21 cellular contexts compared by ENCODE assay signal in genomic region chr7:97015787-97016391, GRCh38. TPM values are rescaled to one million over a fixed set of nuclear protein-coding genes. Genes with fewer than 3 reads are reported as not detected.
DNase-seq lines count a peak whose midpoint lies in the region; ATAC-seq and TF ChIP-seq lines count a peak whose summit lies in the region.
"Had no signal": no experiment of that assay in that cellular context is flagged by ENCODE, and none has a peak within 500 bp of the region (broad histone marks: within the 10 kb centered on the region; RNA-seq: fewer than 3 reads in every experiment).

No MANE protein-coding gene starts in this region.

- peaks cover 12 to 22% of the 10 kb centered on the region in 2 donors for H3K4me1 Mint-ChIP-seq in stimulated activated naive B cell treated with anti-CD40 and anti-IgM and Interleukin-4, amounts not matched to agents 10 μg/mL and 1 μg/mL and 100 μg/mL, for 72 hours
- H3K4me1 Mint-ChIP-seq: activated naive CD4-positive, alpha-beta T cell treated with anti-CD3 and anti-CD28 coated beads, Interleukin-2, amount 10 ng/mL, durations not matched to agents 7 days and 5 days had no signal

- H3K4me3 ChIP-seq in PC-3 (ENCODE audit: low read length), result peak overlapping the region; percentile 65
- H3K4me3 ChIP-seq: heart left ventricle, ovary, upper lobe of left lung had no signal

- intact Hi-C loops in PC-3 (cut with micrococcal nuclease), result no loop called here

- no peaks in the 10 kb centered on the region for H3K79me2 ChIP-seq in PC-3 (ENCODE audit: low read length)

- peak overlapping the region; percentile 85 for H3K4me2 ChIP-seq in PC-3 (ENCODE audit: low read length)

- H3K27ac ChIP-seq in PC-3 (ENCODE audit: low read length), result no peak overlapping the region
- H3K27ac ChIP-seq: heart left ventricle, ovary, upper lobe of left lung had no signal

- BruUV-seq in PC-3 (replicated peaks; lab: Mats Ljungman, UMichigan), result no TSS peak

- H3K4me3 Mint-ChIP-seq in stimulated activated naive B cell treated with anti-CD40 and anti-IgM and Interleukin-4, amounts not matched to agents 10 μg/mL and 1 μg/mL and 100 μg/mL, for 72 hours, result no peak overlapping the region
- H3K4me3 Mint-ChIP-seq: activated naive CD4-positive, alpha-beta T cell treated with anti-CD3 and anti-CD28 coated beads, Interleukin-2, amount 10 ng/mL, durations not matched to agents 7 days and 5 days; dendritic cell treated with granulocyte-macrophage colony-stimulating factor and Interleukin-4, amounts not matched to agents 40 ng/mL and 50 ng/mL, for 4 days had no signal

- POLR2A ChIA-PET in PC-3 (lab: Charles Lee; ENCODE audit: unreplicated experiment), result no interaction called here

- no peaks in the 10 kb centered on the region for H4K20me1 ChIP-seq in PC-3 (ENCODE audit: low read length)

- H3F3A ChIP-seq in PC-3 (ENCODE audit: low read length, unreplicated experiment), result no peaks in the 10 kb centered on the region

- H3K27me3 ChIP-seq in PC-3 (ENCODE audit: low read length), result peaks cover 49% of the 10 kb centered on the region
- H3K27me3 ChIP-seq: ovary had no signal

- DNase-seq in NCI-H146 treated with DMSO at 0.1 percent for 48 hours (lab: John Stamatoyannopoulos, UW; ENCODE audit: unreplicated experiment) (peak; percentile 91), NCI-H146 (lab: John Stamatoyannopoulos, UW) (no peak), PC-3 (peak; percentile 5), fibroblast of peridontal ligament (ENCODE audit: extremely low read depth) (peak; percentile 77), NCI-H128 (lab: John Stamatoyannopoulos, UW; ENCODE audit: unreplicated experiment) (no peak)
- no peak for DNase-seq in stimulated activated naive B cell treated with anti-CD40 and anti-IgM and Interleukin-4, amounts not matched to agents 10 μg/mL and 1 μg/mL and 100 μg/mL, for 72 hours
- no peak for DNase-seq in activated CD4-positive, alpha-beta T cell treated with anti-CD3 and anti-CD28 coated beads, Interleukin-2, amount 50 U/mL, for 1 hour
- DNase-seq: activated CD4-positive, alpha-beta T cell treated with anti-CD3 and anti-CD28 coated beads for 1 hour; activated naive CD4-positive, alpha-beta T cell treated with anti-CD3 and anti-CD28 coated beads, Interleukin-2, amount 10 ng/mL, durations not matched to agents 7 days and 5 days; heart left ventricle; KG1; NCI-H1694 treated with DMSO at 0.1 percent for 48 hours; ovary; T-helper 2 cell had no signal

- no peaks in the 10 kb centered on the region for H3K9me2 ChIP-seq in PC-3 (replicated peaks; ENCODE audit: low read length)

- no peak overlapping the region for H3K9ac ChIP-seq in PC-3 (ENCODE audit: low read length)

- no peaks in the 10 kb centered on the region for H3K36me3 ChIP-seq in PC-3 (ENCODE audit: low read depth, low read length)
- H3K36me3 ChIP-seq: heart left ventricle, ovary, upper lobe of left lung had no signal

- CTCF ChIA-PET in PC-3 (lab: Charles Lee), result interaction anchor here (0.6 kb wide), 1 partner anchor 49 kb away, joined by 4 read pairs; no protein-coding TSS in a partner anchor

- peaks cover 88 to 98% of the 10 kb centered on the region in 2 donors for H3K27me3 Mint-ChIP-seq in stimulated activated naive B cell treated with anti-CD40 and anti-IgM and Interleukin-4, amounts not matched to agents 10 μg/mL and 1 μg/mL and 100 μg/mL, for 72 hours

- peaks cover 2 to 4% of the 10 kb centered on the region in 2 donors for H3K36me3 Mint-ChIP-seq in stimulated activated naive B cell treated with anti-CD40 and anti-IgM and Interleukin-4, amounts not matched to agents 10 μg/mL and 1 μg/mL and 100 μg/mL, for 72 hours

- H2AFZ ChIP-seq in PC-3 (ENCODE audit: low read length), result peak overlapping the region; percentile 53

- no peaks in the 10 kb centered on the region for H3K9me3 Mint-ChIP-seq in stimulated activated naive B cell treated with anti-CD40 and anti-IgM and Interleukin-4, amounts not matched to agents 10 μg/mL and 1 μg/mL and 100 μg/mL, for 72 hours
- H3K9me3 Mint-ChIP-seq: activated naive CD4-positive, alpha-beta T cell treated with anti-CD3 and anti-CD28 coated beads, Interleukin-2, amount 10 ng/mL, durations not matched to agents 7 days and 5 days; dendritic cell treated with granulocyte-macrophage colony-stimulating factor and Interleukin-4, amounts not matched to agents 40 ng/mL and 50 ng/mL, for 4 days had no signal

- peaks cover 6% of the 10 kb centered on the region; the same call in 1 of the 2 replicates for H3K4me1 ChIP-seq in PC-3 (ENCODE audit: insufficient read depth, low read length)

- no peak for TF ChIP-seq CTCF in PC-3 (conservative IDR thresholded peaks at IDR 0.05; ENCODE audit: low read depth, low read length)

- no peaks in the 10 kb centered on the region for H3K9me3 ChIP-seq in PC-3 (ENCODE audit: low read length)
- H3K9me3 ChIP-seq: heart left ventricle, ovary, upper lobe of left lung had no signal

- ATAC-seq in PC-3 (peak; percentile 13; the same call in 1 of the 2 replicates), HG03469 (IDR thresholded peaks at IDR 0.05; ENCODE audit: unreplicated experiment) (no peak)
- ATAC-seq in stimulated activated naive B cell treated with anti-CD40 and anti-IgM and Interleukin-4, amounts not matched to agents 10 μg/mL and 1 μg/mL and 100 μg/mL, for 72 hours (replicated peaks), result no peak

- H3K27ac Mint-ChIP-seq in stimulated activated naive B cell treated with anti-CD40 and anti-IgM and Interleukin-4, amounts not matched to agents 10 μg/mL and 1 μg/mL and 100 μg/mL, for 72 hours, result peak overlapping the region; percentile 31
- H3K27ac Mint-ChIP-seq: activated naive CD4-positive, alpha-beta T cell treated with anti-CD3 and anti-CD28 coated beads, Interleukin-2, amount 10 ng/mL, durations not matched to agents 7 days and 5 days; dendritic cell treated with granulocyte-macrophage colony-stimulating factor and Interleukin-4, amounts not matched to agents 40 ng/mL and 50 ng/mL, for 4 days had no signal

RNA-seq across cellular contexts. Expression of gene DLX5, which starts 8.7 kb away (rescaled TPM):
- 0.15 and 0.23 TPM in 2 replicates for total RNA-seq in PC-3 (2014; rRNA removed)
- total RNA-seq: kidney epithelial cell, mononuclear cell, skeletal muscle tissue, upper lobe of left lung had no signal

RNA-seq across cellular contexts. Expression of gene DLX6, which starts 10.5 kb away (rescaled TPM):
- not detected in 2 replicates for total RNA-seq in PC-3 (2014; rRNA removed)
- total RNA-seq: esophagus mucosa, kidney epithelial cell, mononuclear cell, skeletal muscle tissue, upper lobe of left lung had no signal

Comparison
In these comparisons a context has a peak if more than half of its experiments do, and no peak if none do; other contexts are left out.
1. DNase-seq: peak in NCI-H146 treated with DMSO at 0.1 percent for 48 hours (single experiment), PC-3 (single experiment) and fibroblast of peridontal ligament (single experiment); none in NCI-H146 (single experiment), stimulated activated naive B cell treated with anti-CD40 and anti-IgM and Interleukin-4, amounts not matched to agents 10 μg/mL and 1 μg/mL and 100 μg/mL, for 72 hours (single experiment), activated CD4-positive, alpha-beta T cell treated with anti-CD3 and anti-CD28 coated beads, Interleukin-2, amount 50 U/mL, for 1 hour (single experiment) and NCI-H128 (single experiment).